1 cellular context compared by ENCODE assay signal in the genomic region with DNA sequence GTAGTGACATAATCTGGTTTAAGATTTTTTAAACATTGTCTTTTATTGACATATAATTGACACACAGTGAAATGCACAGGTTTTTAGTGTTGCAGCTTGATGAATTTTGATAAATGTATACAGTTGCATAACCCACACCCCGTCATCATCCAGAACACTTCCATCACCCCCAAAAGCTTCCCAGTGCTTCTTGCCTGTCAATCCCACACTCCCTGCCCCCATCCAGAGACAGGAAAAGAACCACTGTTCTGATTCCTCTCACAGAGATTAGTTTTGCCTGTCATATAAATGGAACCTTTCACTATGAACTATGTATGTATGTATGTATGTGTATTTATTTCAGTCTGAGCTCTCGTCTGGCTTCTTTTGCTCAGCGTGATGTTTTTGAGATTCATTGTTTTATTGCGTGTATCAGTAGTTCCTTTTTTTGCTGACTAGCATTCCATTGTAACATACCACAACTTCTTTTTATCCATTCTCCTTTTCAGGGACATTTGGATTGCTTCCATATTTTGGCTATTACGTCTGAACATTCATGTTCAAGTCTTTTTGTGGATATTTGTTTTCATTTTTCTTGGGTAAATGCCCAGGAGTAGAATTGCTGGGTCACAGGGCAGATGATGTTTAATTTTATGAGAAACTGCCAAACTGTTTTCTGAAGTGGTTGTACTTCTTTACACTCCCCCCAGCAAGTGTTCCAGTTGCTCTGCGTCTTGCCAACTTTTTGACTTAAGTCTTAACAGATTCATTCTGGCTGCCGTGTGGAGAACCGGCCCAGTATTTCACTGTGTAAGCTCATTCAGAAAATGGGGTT.
TF ChIP-seq lines count a peak whose summit lies in the region.

No MANE protein-coding gene starts in this region.

TF ChIP-seq in endothelial cell of umbilical vein, 7 proteins besides CTCF, POLR2A, EP300 and RAD21:
- TF ChIP-seq EZH2 (IDR thresholded peaks at IDR 0.05; ENCODE audit: borderline replicate concordance, low read depth, low read length, severe bottlenecking) (no peak), MAX (IDR thresholded peaks at IDR 0.05; ENCODE audit: insufficient read depth, insufficient read length) (no peak), MYC (IDR thresholded peaks at IDR 0.05; ENCODE audit: low read depth, low read length) (no peak), FOS (IDR thresholded peaks at IDR 0.05; ENCODE audit: borderline replicate concordance, insufficient read depth, low read length) (no peak), GATA2 (IDR thresholded peaks at IDR 0.05; ENCODE audit: insufficient read depth, insufficient read length, low read depth, low read length) (no peak)
